Comparison of ENCODE assay signal across 16 cellular contexts in the genomic region with DNA sequence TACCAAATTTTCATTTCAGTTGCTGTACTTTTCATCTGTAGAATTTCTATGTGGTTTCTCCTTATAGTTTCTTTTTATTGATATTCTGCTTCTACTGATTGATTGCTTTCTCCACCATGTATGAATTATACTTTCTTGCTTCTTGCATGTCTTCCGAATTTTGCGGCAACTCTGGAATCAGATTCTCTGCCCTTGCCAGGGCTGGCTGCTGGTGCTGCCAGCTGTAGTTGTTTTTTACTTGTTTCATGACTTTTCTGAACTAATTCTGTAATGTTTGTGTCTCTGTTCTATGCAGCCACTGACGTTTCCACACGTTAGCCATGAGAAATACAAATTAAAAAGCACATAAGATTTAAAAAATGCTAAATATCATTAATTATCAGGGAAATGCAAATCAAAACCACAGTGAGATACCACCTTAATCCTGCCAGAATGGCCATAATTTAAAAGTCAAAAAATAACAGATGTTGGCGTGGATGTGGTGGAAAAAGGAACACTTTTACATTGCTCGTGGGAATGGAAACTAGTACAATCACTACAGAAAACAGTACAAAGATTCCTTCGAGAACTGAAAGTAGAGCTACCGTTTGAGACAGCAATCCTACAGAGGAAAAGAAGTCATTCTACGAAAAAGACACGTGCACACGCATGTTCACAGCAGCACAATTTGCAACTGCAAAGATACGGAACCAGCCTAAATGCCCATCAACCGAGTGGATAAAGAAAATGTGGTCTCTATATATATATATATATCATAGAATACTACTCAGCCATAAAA.
"Had no signal": no experiment of that assay in that cellular context is flagged by ENCODE, and none has a peak within 500 bp of the region (broad histone marks: within the 10 kb centered on the region; RNA-seq: fewer than 3 reads in every experiment).

No MANE protein-coding gene starts in this region.

- FAIRE-seq: endothelial cell of umbilical vein had no signal

- H3K4me3 ChIP-seq: esophagus muscularis mucosa, mucosa of descending colon, suprapubic skin had no signal

- H3K4me1 ChIP-seq: suprapubic skin had no signal

- H3K27me3 ChIP-seq: esophagus muscularis mucosa, suprapubic skin had no signal

- H3K27ac ChIP-seq: esophagus muscularis mucosa, suprapubic skin had no signal

- DNase-seq: activated CD4-positive, alpha-beta T cell treated with anti-CD3 and anti-CD28 coated beads, Interleukin-2, amount 50 U/mL, for 1 hour; activated CD4-positive, CD25-positive, alpha-beta regulatory T cell; activated CD8-positive, alpha-beta memory T cell treated with anti-CD3 and anti-CD28 coated beads for 24 hours; activated gamma-delta T cell; activated T-cell treated with anti-CD3 and anti-CD28 coated beads, Interleukin-2, amount 50 U/mL, for 72 hours; effector CD8-positive, alpha-beta T cell; left cardiac atrium; mesenchymal stem cell; mucosa of descending colon; naive B cell; retina; stimulated activated naive CD8-positive, alpha-beta T cell treated with anti-CD3 and anti-CD28 coated beads, Interleukin-15, Interleukin-2, amounts not matched to agents 100 U/mL and 50 U/mL, for 24 hours; trophoblast cell had no signal

- ATAC-seq: activated T-cell treated with anti-CD3 and anti-CD28 coated beads, Interleukin-2, amount 50 U/mL, for 72 hours; left cardiac atrium; mucosa of descending colon; stimulated activated naive CD8-positive, alpha-beta T cell treated with anti-CD3 and anti-CD28 coated beads, Interleukin-15, Interleukin-2, amounts not matched to agents 100 U/mL and 50 U/mL, for 24 hours had no signal

- H3K9me3 ChIP-seq: esophagus muscularis mucosa, mucosa of descending colon, suprapubic skin had no signal
